ENCODE assay signal across 17 cellular contexts in genomic region chr18:42087195-42087594, GRCh38.
"Had no signal": no experiment of that assay in that cellular context is flagged by ENCODE, and none has a peak within 500 bp of the region (broad histone marks: within the 10 kb centered on the region; RNA-seq: fewer than 3 reads in every experiment).

No MANE protein-coding gene starts in this region.

- DNase-seq: heart right ventricle; hypothalamus; mammary epithelial cell; mucosa of descending colon; naive thymus-derived CD8-positive, alpha-beta T cell; spleen; stimulated activated CD4-positive, alpha-beta T cell treated with anti-CD3 and anti-CD28 coated beads, Interleukin-15, amount 100 ng/mL, for 24 hours; stimulated activated CD4-positive, alpha-beta T cell treated with anti-CD3 and anti-CD28 coated beads, Interleukin-1b, Interleukin-23, amount 100 ng/mL, for 48 hours; stimulated activated CD4-positive, alpha-beta T cell treated with anti-CD3 and anti-CD28 coated beads, Interleukin-4, amount 100 ng/mL, for 24 hours; tibial artery; upper lobe of left lung; uterus had no signal

- ATAC-seq: heart right ventricle; left lobe of liver; mucosa of descending colon; naive thymus-derived CD8-positive, alpha-beta T cell; sciatic nerve; stimulated activated memory B cell treated with anti-CD40 and anti-IgM and Interleukin-4, amounts not matched to agents 10 μg/mL and 1 μg/mL and 100 μg/mL, for 72 hours had no signal

- H3K9me3 ChIP-seq: heart right ventricle, mucosa of descending colon, neutrophil, tibial artery, upper lobe of left lung, uterus had no signal

- H3K4me3 ChIP-seq: heart right ventricle, mucosa of descending colon, spleen, tibial artery, upper lobe of left lung, uterus had no signal

- FAIRE-seq: islet of Langerhans had no signal

- H3K4me1 ChIP-seq: heart right ventricle, spleen, tibial artery, upper lobe of left lung had no signal

- H3K36me3 ChIP-seq: uterus had no signal

- H3K27ac ChIP-seq: heart right ventricle, neutrophil, spleen, tibial artery, upper lobe of left lung, uterus had no signal

- H3K27me3 ChIP-seq: heart right ventricle, neutrophil, spleen, tibial artery, upper lobe of left lung, uterus had no signal
